In genomic region chr2:3457524-3458395, GRCh38 we compare ENCODE assay signal across 9 cellular contexts.
"Had no signal": no experiment of that assay in that cellular context is flagged by ENCODE, and none has a peak within 500 bp of the region (broad histone marks: within the 10 kb centered on the region; RNA-seq: fewer than 3 reads in every experiment).

No MANE protein-coding gene starts in this region.

- H3K4me3 Mint-ChIP-seq: activated CD8-positive, alpha-beta T cell treated with anti-CD3 and anti-CD28 coated beads, Interleukin-2, amount 10 ng/mL, durations not matched to agents 7 days and 5 days; naive thymus-derived CD8-positive, alpha-beta T cell had no signal

- H3K27ac ChIP-seq: ascending aorta, cardiac muscle cell, thoracic aorta had no signal

- DNase-seq: activated CD4-positive, alpha-beta T cell treated with anti-CD3 and anti-CD28 coated beads for 4 hours; activated CD8-positive, alpha-beta T cell treated with anti-CD3 and anti-CD28 coated beads, Interleukin-2, amount 10 ng/mL, durations not matched to agents 7 days and 5 days; activated naive CD4-positive, alpha-beta T cell; naive thymus-derived CD8-positive, alpha-beta T cell; T-helper 2 cell had no signal

- H3K9me3 ChIP-seq: ascending aorta, thoracic aorta had no signal

- H3K27me3 ChIP-seq: ascending aorta, cardiac muscle cell had no signal

- H3K9me3 Mint-ChIP-seq: naive thymus-derived CD8-positive, alpha-beta T cell had no signal

- H3K27ac Mint-ChIP-seq: activated CD8-positive, alpha-beta T cell treated with anti-CD3 and anti-CD28 coated beads, Interleukin-2, amount 10 ng/mL, durations not matched to agents 7 days and 5 days had no signal

- ATAC-seq: activated CD8-positive, alpha-beta T cell treated with anti-CD3 and anti-CD28 coated beads, Interleukin-2, amount 10 ng/mL, durations not matched to agents 7 days and 5 days; left lobe of liver; naive thymus-derived CD8-positive, alpha-beta T cell had no signal

- H3K27me3 Mint-ChIP-seq: naive thymus-derived CD8-positive, alpha-beta T cell had no signal
